8 cellular contexts compared by ENCODE assay signal in the genomic region with DNA sequence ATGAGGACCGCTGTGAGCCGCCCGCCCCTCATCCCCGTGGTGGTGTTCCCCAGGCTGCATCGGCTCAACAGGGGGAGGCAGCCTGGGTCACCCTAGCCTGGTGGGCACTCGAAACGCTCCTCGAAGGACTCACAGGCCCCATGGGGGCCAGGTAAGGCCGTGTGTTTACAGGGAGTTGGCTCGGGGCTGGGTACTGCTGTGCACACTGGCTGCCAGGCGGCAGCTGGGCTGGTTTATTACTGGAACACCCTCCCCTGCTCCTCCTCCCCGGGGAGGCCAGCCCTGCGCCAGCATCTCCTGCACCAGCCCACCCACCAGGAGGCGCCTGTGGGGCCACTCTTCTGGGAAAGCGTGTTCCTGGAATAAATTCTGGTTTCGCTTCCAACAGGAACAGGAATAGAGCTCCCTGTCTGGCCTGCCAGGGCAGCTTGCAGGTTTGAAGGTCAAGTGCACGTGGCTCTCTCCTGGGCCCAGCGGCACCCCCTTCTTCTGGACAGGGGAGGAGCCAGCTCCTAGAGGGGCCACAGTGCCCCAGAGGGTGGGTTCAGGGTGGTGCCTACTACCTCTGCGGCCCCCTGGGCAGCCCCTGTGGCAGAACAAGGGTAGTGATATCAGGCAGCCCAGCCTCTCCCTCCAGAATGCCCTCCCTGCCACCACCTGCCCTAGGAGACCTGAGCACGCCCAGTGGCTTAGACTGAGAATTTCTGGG. TPM values are rescaled to one million over a fixed set of nuclear protein-coding genes. Genes with fewer than 3 reads are reported as not detected.
A peak's percentile ranks its signal among the peaks of the same experiment; 100 is the strongest.
DNase-seq lines count a peak whose midpoint lies in the region; ATAC-seq and TF ChIP-seq lines count a peak whose summit lies in the region.

No MANE protein-coding gene starts in this region.

- no peak for DNase-seq in activated CD4-positive, CD25-positive, alpha-beta regulatory T cell treated with anti-CD3 and anti-CD28 coated beads, Interleukin-2, amount 50 U/mL, for 72 hours
- DNase-seq in NCI-H2171 (lab: John Stamatoyannopoulos, UW) (peak; percentile 89), heart right ventricle (peak; percentile 85), sigmoid colon (peak; percentile 93), dedifferentiated amniotic fluid mesenchymal stem cell (ENCODE audit: extremely low spot score) (no peak)
- DNase-seq in activated CD8-positive, alpha-beta T cell treated with anti-CD3 and anti-CD28 coated beads for 36 hours, result peak; percentile 52
- DNase-seq in central memory CD4-positive, alpha-beta T cell, result no peak

- ATAC-seq in activated CD4-positive, CD25-positive, alpha-beta regulatory T cell treated with anti-CD3 and anti-CD28 coated beads, Interleukin-2, amount 50 U/mL, for 24 hours, result peak; percentile 30 to 42
- ATAC-seq in activated CD8-positive, alpha-beta T cell treated with anti-CD3 and anti-CD28 coated beads for 36 hours, result peak; percentile 70
- ATAC-seq in heart right ventricle, result peak; percentile 76 to 92 (median 90)

- H3K27me3 ChIP-seq in heart right ventricle, result no peaks in the 10 kb centered on the region
- peaks cover 0 to 19% (median 9%) of the 10 kb centered on the region in 3 donors for H3K27me3 ChIP-seq in sigmoid colon

- TF ChIP-seq EP300 in sigmoid colon (IDR thresholded peaks at IDR 0.05), result peak in 2 of 4 donors; percentile 16 to 45

- intact Hi-C loops in activated CD8-positive, alpha-beta T cell treated with anti-CD3 and anti-CD28 coated beads for 36 hours (cut with micrococcal nuclease), result no loop called here
- intact Hi-C loops in heart right ventricle (cut with DNase I) (loop anchor here in 1 of 10 donors (5.0 kb wide), 1 partner anchor 41 kb away; the partner anchor contains the start of gene P4HB), sigmoid colon (cut with DNase I) (loop anchor here (5.0 kb wide), 1 partner anchor 41 kb away; the partner anchor contains the start of gene P4HB)

- no peak overlapping the region for H3K27ac Mint-ChIP-seq in activated CD8-positive, alpha-beta T cell treated with anti-CD3 and anti-CD28 coated beads for 36 hours

- H3K36me3 ChIP-seq in heart right ventricle, result peaks cover 0 to 31% (median 6%) of the 10 kb centered on the region in 9 donors
- peaks cover 0 to 23% (median 15%) of the 10 kb centered on the region in 4 donors for H3K36me3 ChIP-seq in sigmoid colon

- H3K9me3 Mint-ChIP-seq in activated CD8-positive, alpha-beta T cell treated with anti-CD3 and anti-CD28 coated beads for 36 hours, result no peaks in the 10 kb centered on the region

- TF ChIP-seq CTCF in activated CD8-positive, alpha-beta T cell treated with anti-CD3 and anti-CD28 coated beads for 36 hours (IDR thresholded peaks at IDR 0.05), result peak; percentile 26
- TF ChIP-seq CTCF in heart right ventricle (IDR thresholded peaks at IDR 0.05) (peak; percentile 44 to 83 (median 72)), sigmoid colon (IDR thresholded peaks at IDR 0.05) (peak; percentile 17 to 63 (median 50))

- peaks cover 6% of the 10 kb centered on the region for H3K4me1 Mint-ChIP-seq in activated CD8-positive, alpha-beta T cell treated with anti-CD3 and anti-CD28 coated beads for 36 hours (ENCODE audit: low read depth)

- POLR2A ChIA-PET in activated CD8-positive, alpha-beta T cell treated with anti-CD3 and anti-CD28 coated beads for 36 hours (lab: Charles Lee), result interaction anchor here (1.2 kb wide), 1 partner anchor 14 kb away, joined by 4 read pairs; no protein-coding TSS in a partner anchor

- peaks cover 1% of the 10 kb centered on the region for H3K36me3 Mint-ChIP-seq in activated CD8-positive, alpha-beta T cell treated with anti-CD3 and anti-CD28 coated beads for 36 hours (ENCODE audit: low read depth)

- no peak overlapping the region for H3K4me3 Mint-ChIP-seq in activated CD8-positive, alpha-beta T cell treated with anti-CD3 and anti-CD28 coated beads for 36 hours

- TF ChIP-seq POLR2A in sigmoid colon (IDR thresholded peaks at IDR 0.05), result no peak

- CTCF ChIA-PET in activated CD8-positive, alpha-beta T cell treated with anti-CD3 and anti-CD28 coated beads for 36 hours (lab: Charles Lee), result no interaction called here

- H3K27ac ChIP-seq in heart right ventricle (peak overlapping the region; percentile 82 to 93 (median 88)), sigmoid colon (peak overlapping the region; percentile 83 to 88 (median 86))

- H3K4me3 ChIP-seq in heart right ventricle (no peak overlapping the region), sigmoid colon (no peak overlapping the region)

- peaks cover 4% of the 10 kb centered on the region for H3K27me3 Mint-ChIP-seq in activated CD8-positive, alpha-beta T cell treated with anti-CD3 and anti-CD28 coated beads for 36 hours

- peaks cover 7 to 29% (median 23%) of the 10 kb centered on the region in 9 donors for H3K4me1 ChIP-seq in heart right ventricle
- peaks cover 0 to 18% (median 18%) of the 10 kb centered on the region in 4 donors for H3K4me1 ChIP-seq in sigmoid colon

- no peaks in the 10 kb centered on the region for H3K9me3 ChIP-seq in heart right ventricle
- H3K9me3 ChIP-seq in sigmoid colon, result no peaks in the 10 kb centered on the region

- WGBS in heart right ventricle, 2 donors, result 36 to 40% methylated on average over 20 of the region's 20 CpGs
- 15 to 55% methylated on average over 20 of the region's 20 CpGs for WGBS in sigmoid colon, 2 donors

RNA-seq across cellular contexts. Expression of gene MCRIP1, which starts 11.3 kb away (rescaled TPM):
- 10 to 100 TPM; 55.1 to 56.5 TPM for total RNA-seq in activated CD8-positive, alpha-beta T cell treated with anti-CD3 and anti-CD28 coated beads for 36 hours
- total RNA-seq in heart right ventricle (100 to 1,000 TPM in 2 of 10 donors, 10 to 100 TPM in 8; 75.1 to 105 (median 88.8) TPM), sigmoid colon (100 to 1,000 TPM; 116 to 129 (median 122) TPM)
- polyA plus RNA-seq in heart right ventricle (100 to 1,000 TPM; 199 to 239 TPM), sigmoid colon (10 to 100 TPM; 37.0 to 82.9 (median 78.0) TPM)

RNA-seq across cellular contexts. Expression of gene PPP1R27, which starts 13.1 kb away (rescaled TPM):
- not detected for total RNA-seq in activated CD8-positive, alpha-beta T cell treated with anti-CD3 and anti-CD28 coated beads for 36 hours
- total RNA-seq in heart right ventricle (under 1 TPM in 1 of 10 donors, not detected in 9; 0.31 TPM), sigmoid colon (not detected)
- polyA plus RNA-seq in heart right ventricle (under 1 TPM in 1 of 2 donors, not detected in 1; 0.14 TPM), sigmoid colon (under 1 TPM in 1 of 3 donors, not detected in 2; 0.50 TPM)

RNA-seq across cellular contexts. Expression of gene GCGR, which starts 17.8 kb away (rescaled TPM):
- not detected for total RNA-seq in activated CD8-positive, alpha-beta T cell treated with anti-CD3 and anti-CD28 coated beads for 36 hours
- total RNA-seq in heart right ventricle, result not detected
- polyA plus RNA-seq in heart right ventricle, result under 1 TPM in 1 of 2 donors, not detected in 1; 0.03 TPM
- 1 to 10 TPM in 2 of 4 donors, under 1 TPM in 2; 0.27 to 1.4 (median 0.72) TPM for total RNA-seq in sigmoid colon
- under 1 TPM in 1 of 3 donors, not detected in 2; 0.96 TPM for polyA plus RNA-seq in sigmoid colon

RNA-seq across cellular contexts. Expression of gene P4HB, which starts 38.6 kb away (rescaled TPM):
- total RNA-seq in activated CD8-positive, alpha-beta T cell treated with anti-CD3 and anti-CD28 coated beads for 36 hours, result 100 to 1,000 TPM; 408 to 434 TPM
- total RNA-seq in heart right ventricle (100 to 1,000 TPM; 244 to 801 (median 332) TPM), sigmoid colon (100 to 1,000 TPM; 201 to 338 (median 268) TPM)
- polyA plus RNA-seq in heart right ventricle (100 to 1,000 TPM; 284 to 536 TPM), sigmoid colon (100 to 1,000 TPM; 153 to 750 (median 227) TPM)

RNA-seq across cellular contexts. Expression of gene ARHGDIA, which starts 49.4 kb away (rescaled TPM):
- 100 to 1,000 TPM; 450 to 470 TPM for total RNA-seq in activated CD8-positive, alpha-beta T cell treated with anti-CD3 and anti-CD28 coated beads for 36 hours
- total RNA-seq in heart right ventricle (100 to 1,000 TPM in 7 of 10 donors, 10 to 100 TPM in 3; 89.9 to 263 (median 110) TPM), sigmoid colon (10 to 100 TPM; 67.0 to 99.5 (median 74.1) TPM)
- polyA plus RNA-seq in heart right ventricle (100 to 1,000 TPM in 1 of 2 donors, 10 to 100 TPM in 1; 97.2 to 251 TPM), sigmoid colon (100 to 1,000 TPM; 252 to 452 (median 385) TPM)

Comparison
In these comparisons a context has a peak if more than half of its experiments do, and no peak if none do; other contexts are left out.
1. ATAC-seq: peak in every context shown above with its lines; median percentile 90 in heart right ventricle; 70 in activated CD8-positive, alpha-beta T cell treated with anti-CD3 and anti-CD28 coated beads for 36 hours; 36 in activated CD4-positive, CD25-positive, alpha-beta regulatory T cell treated with anti-CD3 and anti-CD28 coated beads, Interleukin-2, amount 50 U/mL, for 24 hours.
2. DNase-seq: peak in NCI-H2171 (single experiment), activated CD8-positive, alpha-beta T cell treated with anti-CD3 and anti-CD28 coated beads for 36 hours (single experiment), heart right ventricle (2 of 2) and sigmoid colon (single experiment); none in activated CD4-positive, CD25-positive, alpha-beta regulatory T cell treated with anti-CD3 and anti-CD28 coated beads, Interleukin-2, amount 50 U/mL, for 72 hours (single experiment), central memory CD4-positive, alpha-beta T cell (single experiment) and dedifferentiated amniotic fluid mesenchymal stem cell (single experiment).
3. Peak in every context shown above with its lines, with median percentiles within 50 percentile points of each other: CTCF ChIP-seq.